In the genomic region with DNA sequence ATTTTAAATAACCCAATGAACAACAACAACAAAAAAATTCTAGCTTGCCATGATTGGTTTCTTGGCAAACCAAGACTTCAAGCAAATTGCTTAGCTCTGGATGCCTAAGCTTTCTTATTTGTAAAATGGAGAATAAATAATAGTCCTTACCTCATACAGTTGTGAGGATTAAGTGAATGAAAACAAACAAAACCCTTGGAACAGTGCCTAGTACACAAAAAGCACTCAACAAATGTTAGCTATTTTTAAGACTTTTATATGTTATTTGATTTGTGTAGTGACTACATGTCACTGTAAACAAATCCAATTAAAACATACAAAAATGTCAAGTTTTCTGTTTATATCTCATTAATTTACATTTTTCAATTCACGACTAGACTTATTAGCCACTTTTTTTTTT, we compare ENCODE assay signal across 9 cellular contexts.
"Had no signal": no experiment of that assay in that cellular context is flagged by ENCODE, and none has a peak within 500 bp of the region (broad histone marks: within the 10 kb centered on the region; RNA-seq: fewer than 3 reads in every experiment).

No MANE protein-coding gene starts in this region.

- H3K9ac ChIP-seq: GM23248 had no signal

- H2AFZ ChIP-seq: GM23248 had no signal

- DNase-seq: GM23248, GOT3, H7, HFFc6, IMR-90 had no signal

- H3K27ac ChIP-seq: GM23248 had no signal

- H3K9me3 ChIP-seq: HAP-1 had no signal

- FAIRE-seq: HTR-8/SVneo, K562 had no signal

- ATAC-seq: HCT116, K562 had no signal

- H3K4me3 ChIP-seq: GM23248, HAP-1, K562 had no signal

- H3K36me3 ChIP-seq: HAP-1 had no signal
